19 cellular contexts compared by ENCODE assay signal in the genomic region with DNA sequence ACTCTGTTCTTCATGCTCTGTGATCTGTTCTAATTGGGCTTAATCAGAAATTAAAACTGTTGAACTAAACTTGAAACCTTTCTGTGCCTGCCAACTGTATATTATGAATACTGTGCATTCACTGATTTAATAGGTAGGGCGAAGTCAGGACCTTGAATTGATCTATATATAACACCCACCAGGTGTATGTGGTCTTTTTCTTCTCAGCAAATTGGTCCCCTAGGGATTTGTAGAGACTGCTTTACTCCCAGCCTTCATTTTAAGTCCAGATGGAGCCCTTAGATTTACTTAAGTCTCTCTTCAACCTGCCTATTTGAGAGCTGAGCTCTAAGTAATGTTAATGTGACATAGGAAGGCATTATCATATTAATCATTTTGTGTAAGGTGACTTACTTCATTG.
DNase-seq lines count a peak whose midpoint lies in the region; ATAC-seq, FAIRE-seq and TF ChIP-seq lines count a peak whose summit lies in the region.
"Had no signal": no experiment of that assay in that cellular context is flagged by ENCODE, and none has a peak within 500 bp of the region (broad histone marks: within the 10 kb centered on the region; RNA-seq: fewer than 3 reads in every experiment).

No MANE protein-coding gene starts in this region.

- no peaks in the 10 kb centered on the region for H3K9me3 ChIP-seq in HUES64 (ENCODE audit: insufficient read depth, low read depth, low read length)
- H3K9me3 ChIP-seq in gastrocnemius medialis: no peaks in the 10 kb centered on the region
- H3K9me3 ChIP-seq in breast epithelium: no peaks in the 10 kb centered on the region

- no CpG with 5 or more reads among the region's 1 CpG for WGBS in HUES64

- H3K36me3 ChIP-seq in HUES64 (ENCODE audit: insufficient read depth, low read length) (no peaks in the 10 kb centered on the region), gastrocnemius medialis (no peaks in the 10 kb centered on the region), breast epithelium (no peaks in the 10 kb centered on the region)

- H3K9ac ChIP-seq in HUES64 (ENCODE audit: low read depth, low read length): no peak overlapping the region

- DNase-seq in D721Med (ENCODE audit: insufficient read length, low spot score) (peak; percentile 23), NCI-H524 (lab: John Stamatoyannopoulos, UW) (peak; percentile 67 to 94), amniotic stem cell (lab: John Stamatoyannopoulos, UW) (no peak), gastrocnemius medialis (no peak), pons (ENCODE audit: low spot score) (no peak), breast epithelium (ENCODE audit: low spot score in 2 of 2) (no peak)
- DNase-seq: activated CD4-positive, alpha-beta T cell treated with anti-CD3 and anti-CD28 coated beads, Interleukin-2, amount 10 ng/mL, durations not matched to agents 24 days and 14 days; activated naive CD8-positive, alpha-beta T cell treated with anti-CD3 and anti-CD28 coated beads, Interleukin-2, amount 50 U/mL, for 24 hours; cortex of kidney; DMS53; HCEC 1CT; KG1; mammary epithelial cell; NCI-H446 treated with DMSO at 0.1 percent for 48 hours; SHP77; T-cell had no signal

- TF ChIP-seq CTCF in D721Med (IDR thresholded peaks at IDR 0.05; ENCODE audit: insufficient read depth, missing control alignments): no peak
- no peak for TF ChIP-seq CTCF in gastrocnemius medialis (IDR thresholded peaks at IDR 0.05 in 4 of 5, conservative IDR thresholded peaks at IDR 0.05 in 1 of 5)
- TF ChIP-seq CTCF in breast epithelium (IDR thresholded peaks at IDR 0.05): no peak

- FAIRE-seq in D721Med (lab: Jason Lieb, UNC): peak; percentile 72
- FAIRE-seq: islet of Langerhans had no signal

- H3K27ac ChIP-seq in HUES64 (ENCODE audit: low read depth, low read length) (0 out of 2 replicates have a peak overlapping the region, but pooled peaks have one; percentile 31), gastrocnemius medialis (no peak overlapping the region), breast epithelium (no peak overlapping the region)

- H3K4me1 ChIP-seq in HUES64 (ENCODE audit: insufficient read depth, low read length): peaks cover 56% of the 10 kb centered on the region
- peaks cover 5 to 7% of the 10 kb centered on the region in 2 donors for H3K4me1 ChIP-seq in gastrocnemius medialis
- no peaks in the 10 kb centered on the region for H3K4me1 ChIP-seq in breast epithelium

- intact Hi-C loops in gastrocnemius medialis (cut with DNase I; ENCODE audit: low total_unique reads) (no loop called here), breast epithelium (cut with DNase I; ENCODE audit: low total_unique reads) (no loop called here)

- H3K4me3 ChIP-seq in HUES64 (ENCODE audit: low read length) (no peak overlapping the region), gastrocnemius medialis (no peak overlapping the region), breast epithelium (no peak overlapping the region)

- peak; percentile 48 for ATAC-seq in GM18909 (IDR thresholded peaks at IDR 0.05; ENCODE audit: poor library complexity, unreplicated experiment)
- no peak for ATAC-seq in gastrocnemius medialis
- ATAC-seq: activated naive CD8-positive, alpha-beta T cell treated with anti-CD3 and anti-CD28 coated beads, Interleukin-2, amount 50 U/mL, for 24 hours; T-cell had no signal

- in situ Hi-C loops in gastrocnemius medialis (cut with MboI; ENCODE audit: low sequenced_read_pairs in 4 of 4): loop anchor here in 2 of 4 donors (10.0 to 25.0 kb wide), 2 partner anchors 233 to 430 kb away; no protein-coding TSS in a partner anchor

- TF ChIP-seq POLR2A in gastrocnemius medialis (IDR thresholded peaks at IDR 0.05): no peak
- no peak for TF ChIP-seq POLR2A in breast epithelium (IDR thresholded peaks at IDR 0.05)

- H3K27me3 ChIP-seq in HUES64 (ENCODE audit: insufficient read depth, low read length) (no peaks in the 10 kb centered on the region), gastrocnemius medialis (no peaks in the 10 kb centered on the region), breast epithelium (no peaks in the 10 kb centered on the region)

Comparison
In these comparisons a context has a peak if more than half of its experiments do, and no peak if none do; other contexts are left out.
1. DNase-seq: peak in D721Med (single experiment) and NCI-H524 (2 of 2); none in amniotic stem cell (single experiment), gastrocnemius medialis (0 of 2), pons (single experiment) and breast epithelium (0 of 2).